Comparison of ENCODE assay signal across 3 cellular contexts in the genomic region with DNA sequence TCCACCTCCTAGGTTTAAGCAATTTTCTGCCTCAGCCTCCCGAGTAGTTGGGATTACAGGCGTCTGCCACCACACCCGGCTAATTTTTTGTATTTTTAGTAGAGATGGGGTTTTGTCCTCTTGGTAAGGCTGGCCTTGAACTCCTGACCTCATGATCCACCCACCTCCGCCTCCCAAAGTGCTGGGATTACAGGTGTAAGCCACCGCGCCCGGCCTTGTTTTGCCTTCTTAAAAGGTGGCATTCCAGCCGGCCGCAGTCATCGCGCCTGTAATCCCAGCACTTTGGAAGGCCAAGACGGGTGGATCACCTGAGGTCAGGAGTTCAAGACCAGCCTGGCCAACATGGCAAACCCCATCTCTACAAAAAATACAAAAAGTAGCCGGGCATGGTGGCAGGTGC.
DNase-seq lines count a peak whose midpoint lies in the region; ATAC-seq, FAIRE-seq and TF ChIP-seq lines count a peak whose summit lies in the region.
"Not testable (repeated sequence)": the region's sequence is repeated elsewhere in the genome, so short reads cannot be mapped to it uniquely, and the experiment has no call there.

No MANE protein-coding gene starts in this region.

- H3K4me1 ChIP-seq in kidney (ENCODE audit: control insufficient read depth in 1 of 2, insufficient read depth in 1 of 2, low read depth in 1 of 2, low read length in 2 of 2), result not testable (repeated sequence)

- H3K27ac Mint-ChIP-seq in activated CD4-positive, alpha-beta T cell treated with anti-CD3 and anti-CD28 coated beads, Interleukin-2, amount 10 ng/mL, durations not matched to agents 24 days and 14 days, result not testable (repeated sequence)

- H3K4me3 ChIP-seq in kidney (ENCODE audit: low read length in 2 of 2), result not testable (repeated sequence)

- not testable (repeated sequence) for H3K9ac ChIP-seq in kidney (ENCODE audit: low read length in 2 of 2)

- intact Hi-C loops in activated CD4-positive, alpha-beta T cell treated with anti-CD3 and anti-CD28 coated beads, Interleukin-2, amount 10 ng/mL, durations not matched to agents 24 days and 14 days (cut with micrococcal nuclease); Right ventricle myocardium inferior (cut with DNase I); kidney (cut with DNase I): not testable (repeated sequence)

- not testable (repeated sequence) for H3K36me3 ChIP-seq in kidney (ENCODE audit: control insufficient read depth in 1 of 2, insufficient read depth in 2 of 2, low read length in 2 of 2)

- TF ChIP-seq CTCF in kidney (IDR thresholded peaks at IDR 0.05; ENCODE audit: borderline replicate concordance, extremely low read depth, insufficient read depth), result not testable (repeated sequence)

- not testable (repeated sequence) for H3K4me1 Mint-ChIP-seq in activated CD4-positive, alpha-beta T cell treated with anti-CD3 and anti-CD28 coated beads, Interleukin-2, amount 10 ng/mL, durations not matched to agents 24 days and 14 days

- H3K27me3 Mint-ChIP-seq in activated CD4-positive, alpha-beta T cell treated with anti-CD3 and anti-CD28 coated beads, Interleukin-2, amount 10 ng/mL, durations not matched to agents 24 days and 14 days, result not testable (repeated sequence)

- peak; percentile 28 for DNase-seq in activated CD4-positive, alpha-beta T cell treated with anti-CD3 and anti-CD28 coated beads, Interleukin-2, amount 10 ng/mL, durations not matched to agents 24 days and 14 days
- DNase-seq in Right ventricle myocardium inferior (ENCODE audit: missing footprints) (peak; percentile 48), kidney (peak; percentile 62)

- not testable (repeated sequence) for H3K36me3 Mint-ChIP-seq in activated CD4-positive, alpha-beta T cell treated with anti-CD3 and anti-CD28 coated beads, Interleukin-2, amount 10 ng/mL, durations not matched to agents 24 days and 14 days (ENCODE audit: low read depth)

- not testable (repeated sequence) for H3K4me3 Mint-ChIP-seq in activated CD4-positive, alpha-beta T cell treated with anti-CD3 and anti-CD28 coated beads, Interleukin-2, amount 10 ng/mL, durations not matched to agents 24 days and 14 days

- not testable (repeated sequence) for ATAC-seq in Right ventricle myocardium inferior

- not testable (repeated sequence) for FAIRE-seq in kidney (lab: Jason Lieb, UNC)

- not testable (repeated sequence) for H3K9me3 Mint-ChIP-seq in activated CD4-positive, alpha-beta T cell treated with anti-CD3 and anti-CD28 coated beads, Interleukin-2, amount 10 ng/mL, durations not matched to agents 24 days and 14 days

- H3K9me3 ChIP-seq in kidney (ENCODE audit: control insufficient read depth in 1 of 2, low read length in 2 of 2), result not testable (repeated sequence)

- H3K27ac ChIP-seq in kidney (ENCODE audit: low read depth in 2 of 2, low read length in 2 of 2), result not testable (repeated sequence)
